8 cellular contexts compared by ENCODE assay signal in the genomic region with DNA sequence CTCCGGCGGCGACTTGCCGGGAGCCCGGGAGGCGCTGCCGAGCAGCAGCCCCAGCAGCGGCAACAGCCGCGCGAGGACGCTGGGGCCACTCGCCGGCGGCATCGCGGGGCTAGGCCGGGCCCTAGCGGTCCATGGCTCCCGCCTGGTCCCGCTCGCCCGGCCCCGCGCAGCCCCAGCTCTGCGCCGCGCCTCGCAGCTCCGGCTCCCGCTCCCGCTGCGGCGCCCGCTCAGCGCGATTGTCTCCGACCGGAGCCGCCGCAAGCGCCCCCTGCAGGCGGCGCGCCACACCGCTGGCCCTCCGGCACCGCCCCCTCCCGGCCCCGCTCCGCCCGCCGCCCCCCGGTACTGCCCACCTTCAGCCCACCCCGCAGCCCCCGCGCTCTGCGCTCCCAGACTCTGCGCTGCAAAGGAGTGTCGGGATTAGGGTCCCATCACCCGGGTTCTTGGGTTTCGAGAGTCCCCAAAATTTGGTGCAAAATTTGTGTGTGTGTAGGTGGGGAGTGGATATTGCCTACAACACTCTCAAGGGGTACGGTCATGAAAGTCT. TPM values are rescaled to one million over a fixed set of nuclear protein-coding genes. Genes with fewer than 3 reads are reported as not detected.
DNase-seq lines count a peak whose midpoint lies in the region; ATAC-seq and TF ChIP-seq lines count a peak whose summit lies in the region.

A gene (minus strand): TSS at position 241 of the 547 bp plus-strand sequence. CDS start 139 bp downstream, at position 102.

- no peak within 1 kb of the TSS for H3K4me3 ChIP-seq in KMS-11 (IDR thresholded peaks at IDR 0.05; ENCODE audit: insufficient read depth, low read depth, low read length)
- peak within 1 kb of the TSS; percentile 60 for H3K4me3 ChIP-seq in SU-DHL-6 (ENCODE audit: insufficient read depth, low read length, poor library complexity, severe bottlenecking)
- peak within 1 kb of the TSS; percentile 79 for H3K4me3 ChIP-seq in left ventricle myocardium inferior
- H3K4me3 ChIP-seq in psoas muscle: peak within 1 kb of the TSS; percentile 71

- H2AFZ ChIP-seq in KMS-11 (ENCODE audit: low read depth) (peak within 1 kb of the TSS; percentile 98), SU-DHL-6 (ENCODE audit: low read depth, low read length, severe bottlenecking) (peak within 1 kb of the TSS; percentile 97)

- H3K27me3 ChIP-seq in KMS-11 (ENCODE audit: insufficient read depth, low read depth): peaks cover 32% of the 10 kb centered on the region
- no peaks in the 10 kb centered on the region for H3K27me3 ChIP-seq in SU-DHL-6 (ENCODE audit: low read length)
- peaks cover 49% of the 10 kb centered on the region for H3K27me3 ChIP-seq in left ventricle myocardium inferior (ENCODE audit: low read depth)
- peaks cover 0 to 11% (median 2%) of the 10 kb centered on the region in 3 donors for H3K27me3 ChIP-seq in psoas muscle (ENCODE audit: insufficient read depth in 3 of 3, low read length in 2 of 3)

- peak; percentile 82 to 92 (median 87) for ATAC-seq in psoas muscle
- ATAC-seq in GM18502 (IDR thresholded peaks at IDR 0.05; ENCODE audit: poor library complexity, unreplicated experiment): no peak

- DNase-seq in DMS79 treated with DMSO at 0.1 percent for 48 hours (lab: John Stamatoyannopoulos, UW): peak; percentile 42
- DNase-seq in DMS79 (lab: John Stamatoyannopoulos, UW): no peak
- peak; percentile 15 for DNase-seq in amniotic stem cell (lab: John Stamatoyannopoulos, UW)
- DNase-seq in left ventricle myocardium inferior: peak; percentile 60
- DNase-seq in psoas muscle: peak; percentile 63 to 81

- H3K36me3 ChIP-seq in KMS-11 (ENCODE audit: insufficient read depth) (no peaks in the 10 kb centered on the region), SU-DHL-6 (ENCODE audit: low read length) (no peaks in the 10 kb centered on the region), left ventricle myocardium inferior (no peaks in the 10 kb centered on the region), psoas muscle (ENCODE audit: insufficient read depth in 1 of 2, low read depth in 1 of 2) (no peaks in the 10 kb centered on the region)

- peak within 1 kb of the TSS; percentile 85 for H3K4me2 ChIP-seq in KMS-11
- peak within 1 kb of the TSS; percentile 95 for H3K4me2 ChIP-seq in SU-DHL-6 (ENCODE audit: low read depth, low read length, poor library complexity, severe bottlenecking)

- 0 to 1% (median 1%) methylated on average over 25 to 63 of the region's 63 CpGs for WGBS in psoas muscle, 3 donors

- H3K9me3 ChIP-seq in SU-DHL-6 (ENCODE audit: insufficient read depth, low read length): no peaks in the 10 kb centered on the region
- H3K9me3 ChIP-seq in left ventricle myocardium inferior (replicated peaks): no peaks in the 10 kb centered on the region
- no peaks in the 10 kb centered on the region for H3K9me3 ChIP-seq in psoas muscle

- H3K79me2 ChIP-seq in KMS-11 (ENCODE audit: insufficient read depth, low read depth) (no peaks in the 10 kb centered on the region), SU-DHL-6 (ENCODE audit: insufficient read depth, low read length) (no peaks in the 10 kb centered on the region)

- H3F3A ChIP-seq in SU-DHL-6 (ENCODE audit: insufficient read depth): no peaks in the 10 kb centered on the region

- no peaks in the 10 kb centered on the region for H3K9me2 ChIP-seq in SU-DHL-6 (replicated peaks; ENCODE audit: insufficient read depth, low read length)

- H3K9ac ChIP-seq in KMS-11: peak within 1 kb of the TSS; percentile 50; the same call in 1 of the 2 replicates
- peak within 1 kb of the TSS; percentile 63 for H3K9ac ChIP-seq in SU-DHL-6 (ENCODE audit: low read length)

- H4K20me1 ChIP-seq in KMS-11 (ENCODE audit: insufficient read depth) (no peaks in the 10 kb centered on the region), SU-DHL-6 (ENCODE audit: low read depth, low read length) (no peaks in the 10 kb centered on the region)

- H3K27ac ChIP-seq in KMS-11: no peak within 1 kb of the TSS
- no peak within 1 kb of the TSS for H3K27ac ChIP-seq in SU-DHL-6 (ENCODE audit: low read depth, low read length)
- H3K27ac ChIP-seq in left ventricle myocardium inferior (replicated peaks): peak within 1 kb of the TSS; percentile 6
- H3K27ac ChIP-seq in psoas muscle: no peak within 1 kb of the TSS

- intact Hi-C loops in left ventricle myocardium inferior (cut with micrococcal nuclease) (no loop called here), psoas muscle (cut with DNase I) (no loop called here)

- TF ChIP-seq CTCF in KMS-11 (conservative IDR thresholded peaks at IDR 0.05; ENCODE audit: low read depth, low read length): peak; percentile 70
- TF ChIP-seq CTCF in SU-DHL-6 (IDR thresholded peaks at IDR 0.05; ENCODE audit: insufficient read depth, low read length, poor library complexity, severe bottlenecking): peak; percentile 59
- peak; percentile 93 for TF ChIP-seq CTCF in left ventricle myocardium inferior (IDR thresholded peaks at IDR 0.05; ENCODE audit: borderline replicate concordance)
- peak; percentile 88 for TF ChIP-seq CTCF in psoas muscle (IDR thresholded peaks at IDR 0.05)

- H3K4me1 ChIP-seq in KMS-11 (ENCODE audit: low read depth, poor library complexity, severe bottlenecking): peaks cover 16% of the 10 kb centered on the region
- peaks cover 30% of the 10 kb centered on the region for H3K4me1 ChIP-seq in left ventricle myocardium inferior
- peaks cover 4% of the 10 kb centered on the region for H3K4me1 ChIP-seq in psoas muscle

RNA-seq across cellular contexts. Expression of the gene that starts here (rescaled TPM):
- total RNA-seq in left ventricle myocardium inferior (0.55 TPM), psoas muscle (under 1 TPM; 0.11 to 0.22 (median 0.20) TPM)
- under 1 TPM; 0.06 to 0.23 (median 0.08) TPM for polyA plus RNA-seq in psoas muscle

Comparison
In these comparisons a context has a peak if more than half of its experiments do, and no peak if none do; other contexts are left out.
1. Peak in DNase-seq, H3K4me3 ChIP-seq and H3K27ac ChIP-seq in left ventricle myocardium inferior; RNA of the gene not detected or under 1 TPM.
2. Peak in DNase-seq, ATAC-seq and H3K4me3 ChIP-seq in psoas muscle; RNA of the gene not detected or under 1 TPM.